ENCODE assay signal across 17 cellular contexts in genomic region chr20:12090920-12091319, GRCh38.
A peak's percentile ranks its signal among the peaks of the same experiment; 100 is the strongest.
DNase-seq lines count a peak whose midpoint lies in the region; ATAC-seq and TF ChIP-seq lines count a peak whose summit lies in the region.
"Had no signal": no experiment of that assay in that cellular context is flagged by ENCODE, and none has a peak within 500 bp of the region (broad histone marks: within the 10 kb centered on the region; RNA-seq: fewer than 3 reads in every experiment).

No MANE protein-coding gene starts in this region.

- H3F3A ChIP-seq in SK-N-SH (replicated peaks; ENCODE audit: insufficient read depth), result no peaks in the 10 kb centered on the region

- H3K27me3 ChIP-seq in HL-60 (ENCODE audit: insufficient read depth, poor library complexity, severe bottlenecking) (no peaks in the 10 kb centered on the region), SK-N-SH (ENCODE audit: insufficient read depth) (no peaks in the 10 kb centered on the region)

- no peak for TF ChIP-seq RAD21 in SK-N-SH (IDR thresholded peaks at IDR 0.05; ENCODE audit: low read length)

- no peaks in the 10 kb centered on the region for H3K9me2 ChIP-seq in SK-N-SH

- H3K4me3 ChIP-seq in HL-60 (replicated peaks; ENCODE audit: insufficient read depth, low read length) (no peak overlapping the region), SK-N-SH (ENCODE audit: low read depth in 2 of 2, low read length in 1 of 2) (no peak overlapping the region)
- H3K4me3 ChIP-seq: PC-9 had no signal

- no peak overlapping the region for H3K9ac ChIP-seq in SK-N-SH

- H2AFZ ChIP-seq in SK-N-SH (ENCODE audit: low read depth), result no peak overlapping the region
- H2AFZ ChIP-seq: PC-9 had no signal

- TF ChIP-seq EP300 in SK-N-SH (IDR thresholded peaks at IDR 0.05; ENCODE audit: borderline replicate concordance in 1 of 2, low read depth in 1 of 2, low read length in 1 of 2), result no peak

- no peaks in the 10 kb centered on the region for H3K79me2 ChIP-seq in SK-N-SH (ENCODE audit: insufficient read depth)

- WGBS in SK-N-SH (ENCODE audit: low lambda C conversion rate), result 54% methylated on average over 1 of the region's 1 CpG

- no peaks in the 10 kb centered on the region for H3K9me3 ChIP-seq in SK-N-SH

- H3K4me1 ChIP-seq in SK-N-SH (ENCODE audit: control insufficient read depth in 1 of 2, insufficient read depth in 2 of 2, low read depth in 1 of 2, low read length in 1 of 2), result peaks cover 0 to 8% of the 10 kb centered on the region in 2 experiments; a peak in 1 of 4 replicates

- POLR2A ChIA-PET in SK-N-SH (lab: Yijun Ruan, JAX), result no interaction called here

- no peak overlapping the region for H3K4me2 ChIP-seq in SK-N-SH
- H3K4me2 ChIP-seq: PC-9 had no signal

- H4K20me1 ChIP-seq in SK-N-SH (ENCODE audit: insufficient read depth), result no peaks in the 10 kb centered on the region

- ATAC-seq in sciatic nerve, result no peak
- ATAC-seq: CD8-positive, alpha-beta T cell had no signal

- H3K36me3 ChIP-seq in SK-N-SH (replicated peaks in 1 of 2; ENCODE audit: control insufficient read depth in 1 of 2, insufficient read depth in 2 of 2, low read length in 1 of 2), result no peaks in the 10 kb centered on the region

- CTCF ChIA-PET in SK-N-SH (lab: Yijun Ruan, JAX), result interaction anchor here (0.7 kb wide), 1 partner anchor 430 kb away, joined by 3 read pairs; no protein-coding TSS in a partner anchor

- TF ChIP-seq CTCF in HL-60 (IDR thresholded peaks at IDR 0.05; ENCODE audit: insufficient read depth, low read length) (no peak), SK-N-SH (IDR thresholded peaks at IDR 0.05) (no peak)

- DNase-seq in HL-60 (ENCODE audit: low read depth in 1 of 2, low spot score in 1 of 2) (peak; percentile 37 to 47), MV-4-11 (lab: John Stamatoyannopoulos, UW) (peak; percentile 55), islet precursor cell (peak; percentile 61), cardiac septum (ENCODE audit: low spot score) (no peak), NCI-H1694 treated with DMSO at 0.1 percent for 48 hours (lab: John Stamatoyannopoulos, UW) (no peak), sciatic nerve (ENCODE audit: low spot score) (no peak), SK-N-SH (no peak)
- DNase-seq: CD8-positive, alpha-beta T cell; DMS 273 treated with DMSO at 0.1 percent for 48 hours; H7; IMR-90; NCI-H1105 treated with DMSO at 0.1 percent for 48 hours; NCI-H2029; NCI-H510A; PC-9; T-helper 1 cell had no signal

- intact Hi-C loops in cardiac septum (cut with DNase I) (no loop called here), sciatic nerve (cut with DNase I) (no loop called here)

- H3K27ac ChIP-seq in HL-60 (replicated peaks) (no peak overlapping the region), angular gyrus (ENCODE audit: low read depth, low read length) (peak overlapping the region; percentile 46), SK-N-SH (ENCODE audit: low read depth in 2 of 2, low read length in 1 of 2) (no peak overlapping the region)
- H3K27ac ChIP-seq: PC-9 had no signal

TF ChIP-seq in SK-N-SH, 30 proteins besides CTCF, POLR2A, EP300 and RAD21:
- TF ChIP-seq EZH2phosphoT487 (IDR thresholded peaks at IDR 0.05; ENCODE audit: borderline replicate concordance, low read depth) (no peak), FOSL2 (IDR thresholded peaks at IDR 0.05; ENCODE audit: borderline replicate concordance, low read depth) (no peak), YY1 (IDR thresholded peaks at IDR 0.05; ENCODE audit: low read depth) (no peak), MXI1 (IDR thresholded peaks at IDR 0.05; ENCODE audit: low read depth, low read length) (no peak), FOXJ3 (CRISPR knock-in tag; IDR thresholded peaks at IDR 0.05) (no peak), FOXM1 (IDR thresholded peaks at IDR 0.05; ENCODE audit: low read depth) (no peak), SIN3A (IDR thresholded peaks at IDR 0.05; ENCODE audit: borderline replicate concordance, low read depth, low read length) (no peak), CHD2 (IDR thresholded peaks at IDR 0.05; ENCODE audit: low read length, partially characterized antibody) (no peak), GABPA (IDR thresholded peaks at IDR 0.05; ENCODE audit: low read depth) (no peak), NRF1 (IDR thresholded peaks at IDR 0.05; ENCODE audit: low read depth, low read length) (no peak)

Comparison
In these comparisons a context has a peak if more than half of its experiments do, and no peak if none do; other contexts are left out.
1. DNase-seq: peak in HL-60 (2 of 2), MV-4-11 (single experiment) and islet precursor cell (single experiment); none in cardiac septum (single experiment), NCI-H1694 treated with DMSO at 0.1 percent for 48 hours (single experiment), sciatic nerve (single experiment) and SK-N-SH (single experiment).